ENCODE assay signal across 20 cellular contexts in genomic region chrX:148722966-148723365, GRCh38.
DNase-seq lines count a peak whose midpoint lies in the region; ATAC-seq and TF ChIP-seq lines count a peak whose summit lies in the region.
"Had no signal": no experiment of that assay in that cellular context is flagged by ENCODE, and none has a peak within 500 bp of the region (broad histone marks: within the 10 kb centered on the region; RNA-seq: fewer than 3 reads in every experiment).

No MANE protein-coding gene starts in this region.

- no peak overlapping the region for H3K4me3 ChIP-seq in gastroesophageal sphincter
- H3K4me3 ChIP-seq: A549; BLaER1 treated with 17β-estradiol and CSF1 and Interleukin-3, amounts not matched to agents 10 nM and 100 nM; GM12878 had no signal

- H3K4me1 ChIP-seq in gastroesophageal sphincter = no peaks in the 10 kb centered on the region
- H3K4me1 ChIP-seq: A549, Caco-2 had no signal

- H3K27ac ChIP-seq in gastroesophageal sphincter = no peak overlapping the region
- H3K27ac ChIP-seq: 22Rv1; A549; BLaER1 treated with 17β-estradiol and CSF1 and Interleukin-3, amounts not matched to agents 10 nM and 100 nM; C4-2B had no signal

- WGBS in gastroesophageal sphincter (ENCODE audit: low coverage in 1 of 2), 2 donors = 57 to 67% methylated on average over 1 of the region's 3 CpGs

- in situ Hi-C loops in G401 (cut with HindIII; ENCODE audit: low sequenced_read_pairs) = no loop called here

- no peak for TF ChIP-seq CTCF in gastroesophageal sphincter (IDR thresholded peaks at IDR 0.05)

- H3K9me3 ChIP-seq in gastroesophageal sphincter = no peaks in the 10 kb centered on the region
- H3K9me3 ChIP-seq: A549, Caco-2 had no signal

- no peaks in the 10 kb centered on the region for H3K36me3 ChIP-seq in gastroesophageal sphincter

- no peak for ATAC-seq in gastroesophageal sphincter
- ATAC-seq: A549; CD8-positive, alpha-beta T cell; GM12878 had no signal

- no peak for TF ChIP-seq POLR2A in gastroesophageal sphincter (IDR thresholded peaks at IDR 0.05)

- no peak for TF ChIP-seq EP300 in gastroesophageal sphincter (IDR thresholded peaks at IDR 0.05)

- no peaks in the 10 kb centered on the region for H3K27me3 ChIP-seq in gastroesophageal sphincter
- H3K27me3 ChIP-seq: BLaER1 treated with 17β-estradiol and CSF1 and Interleukin-3, amounts not matched to agents 10 nM and 100 nM had no signal

- peak; percentile 80 for DNase-seq in G401 (ENCODE audit: low spot score)
- peak; percentile 42 for DNase-seq in astrocyte of the hippocampus (ENCODE audit: low read depth, low spot score)
- DNase-seq in cerebellar cortex (ENCODE audit: low spot score) = peak; percentile 75
- DNase-seq in cerebellum (ENCODE audit: low spot score) = peak; percentile 20
- no peak for DNase-seq in activated CD4-positive, alpha-beta T cell treated with anti-CD3 and anti-CD28 coated beads for 48 hours
- DNase-seq in NCI-H526 treated with DMSO at 0.1 percent for 48 hours (lab: John Stamatoyannopoulos, UW) = no peak
- DNase-seq in activated effector memory CD4-positive, alpha-beta T cell treated with anti-CD3 and anti-CD28 coated beads, Interleukin-2, amount 50 U/mL, for 16 hours = no peak
- DNase-seq: AML-193; Caco-2; Calu3; CD4-positive, alpha-beta T cell; DMS79 treated with DMSO at 0.1 percent for 48 hours; GDM1 had no signal

Comparison
In these comparisons a context has a peak if more than half of its experiments do, and no peak if none do; other contexts are left out.
1. DNase-seq: peak in G401 (single experiment), astrocyte of the hippocampus (single experiment), cerebellar cortex (single experiment) and cerebellum (single experiment); none in activated CD4-positive, alpha-beta T cell treated with anti-CD3 and anti-CD28 coated beads for 48 hours (single experiment), NCI-H526 treated with DMSO at 0.1 percent for 48 hours (single experiment) and activated effector memory CD4-positive, alpha-beta T cell treated with anti-CD3 and anti-CD28 coated beads, Interleukin-2, amount 50 U/mL, for 16 hours (single experiment).